Comparison of ENCODE assay signal across 8 cellular contexts in the genomic region with DNA sequence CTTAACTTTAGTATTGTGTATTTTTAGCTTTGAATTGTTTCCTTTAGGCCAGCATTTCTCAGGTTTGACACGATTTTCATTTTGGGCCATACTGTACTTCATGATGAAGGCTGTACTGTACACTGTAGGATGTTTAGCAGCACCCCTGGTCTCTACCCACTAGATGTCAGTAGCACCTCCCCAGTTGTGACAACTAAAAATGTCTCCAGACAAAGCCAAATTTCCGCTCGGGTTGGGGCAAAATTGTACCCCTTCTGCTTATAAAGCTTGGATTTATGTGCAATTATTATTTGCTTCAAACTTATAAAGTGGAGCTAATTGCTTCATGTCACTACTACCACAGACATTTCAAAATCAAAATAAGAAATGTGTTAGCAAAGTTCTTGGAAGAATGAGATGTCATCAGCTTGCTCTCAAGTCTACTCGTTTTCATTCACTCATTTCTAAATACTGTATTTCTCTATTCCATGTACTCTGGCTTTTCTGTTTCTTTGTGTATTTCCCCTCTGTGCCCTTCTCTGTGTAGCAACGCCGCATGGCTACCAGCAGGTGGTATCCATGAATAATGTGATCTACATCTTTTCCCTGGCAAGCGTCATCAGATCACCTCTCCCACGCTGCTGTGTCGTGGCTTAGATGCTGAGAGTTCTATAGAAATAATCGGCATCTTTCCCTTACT. TPM values are rescaled to one million over a fixed set of nuclear protein-coding genes. Genes with fewer than 3 reads are reported as not detected.
A peak's percentile ranks its signal among the peaks of the same experiment; 100 is the strongest.
DNase-seq lines count a peak whose midpoint lies in the region; ATAC-seq and TF ChIP-seq lines count a peak whose summit lies in the region.

No MANE protein-coding gene starts in this region.

- H3K27ac Mint-ChIP-seq in glutamatergic neuron (ENCODE audit: unreplicated experiment): peak overlapping the region; percentile 85

- H3K9me3 ChIP-seq in OCI-LY3 (ENCODE audit: insufficient read depth, low read length): no peaks in the 10 kb centered on the region

- H3K36me3 Mint-ChIP-seq in glutamatergic neuron (ENCODE audit: unreplicated experiment): peaks cover 4% of the 10 kb centered on the region

- H3K4me1 ChIP-seq in OCI-LY3 (ENCODE audit: low read length): peaks cover 8% of the 10 kb centered on the region; the same call in 1 of the 2 replicates

- ATAC-seq in HG02884 (IDR thresholded peaks at IDR 0.05; ENCODE audit: unreplicated experiment) (peak; percentile 51), GM18505 (IDR thresholded peaks at IDR 0.05; ENCODE audit: unreplicated experiment) (no peak)
- ATAC-seq in activated CD4-positive, CD25-positive, alpha-beta regulatory T cell treated with anti-CD3 and anti-CD28 coated beads, Interleukin-2, amount 50 U/mL, for 24 hours: no peak

- H4K20me1 ChIP-seq in OCI-LY3 (ENCODE audit: insufficient read depth, low read length): no peaks in the 10 kb centered on the region

- peak overlapping the region; percentile 52 for H3K9ac ChIP-seq in OCI-LY3 (ENCODE audit: low read length)

- H3K27ac ChIP-seq in OCI-LY3 (ENCODE audit: low read length): no peak overlapping the region

- H3K79me2 ChIP-seq in OCI-LY3 (ENCODE audit: low read length): no peaks in the 10 kb centered on the region

- TF ChIP-seq CTCF in OCI-LY3 (IDR thresholded peaks at IDR 0.05; ENCODE audit: low read depth, low read length) (peak; percentile 68), glutamatergic neuron (IDR thresholded peaks at IDR 0.05; ENCODE audit: partially characterized antibody, unreplicated experiment) (peak; percentile 64)

- peaks cover 4% of the 10 kb centered on the region for H3K36me3 ChIP-seq in OCI-LY3 (replicated peaks; ENCODE audit: low read depth, low read length)

- H3K4me2 ChIP-seq in OCI-LY3 (ENCODE audit: low read length): peak overlapping the region; percentile 74

- H2AFZ ChIP-seq in OCI-LY3 (ENCODE audit: low read depth, low read length): peak overlapping the region; percentile 88

- peaks cover 3% of the 10 kb centered on the region for H3K4me1 Mint-ChIP-seq in glutamatergic neuron (ENCODE audit: low read depth, unreplicated experiment)

- H3K4me3 Mint-ChIP-seq in glutamatergic neuron (ENCODE audit: unreplicated experiment): peak overlapping the region; percentile 56

- no peak for TF ChIP-seq POLR2A in GM18505 (IDR thresholded peaks at IDR 0.05; ENCODE audit: borderline replicate concordance, extremely low read depth, insufficient read depth, insufficient read length)

- 0 out of 2 replicates have a peak, but pooled peaks cover 3% of the 10 kb centered on the region for H3K27me3 ChIP-seq in OCI-LY3 (ENCODE audit: low read depth, low read length)

- no peaks in the 10 kb centered on the region for H3K9me3 Mint-ChIP-seq in glutamatergic neuron (ENCODE audit: unreplicated experiment)

- peak overlapping the region; percentile 76 for H3K4me3 ChIP-seq in OCI-LY3 (ENCODE audit: low read length)

- H3K27me3 Mint-ChIP-seq in glutamatergic neuron (ENCODE audit: unreplicated experiment): peaks cover 2% of the 10 kb centered on the region

- peak; percentile 39 for DNase-seq in COR-L47 (lab: John Stamatoyannopoulos, UW)
- DNase-seq in glutamatergic neuron: peak; percentile 31
- no peak for DNase-seq in DMS79 treated with DMSO at 0.1 percent for 48 hours (lab: John Stamatoyannopoulos, UW)
- DNase-seq in cerebellar nuclear complex (lab: John Stamatoyannopoulos, UW): no peak

RNA-seq across cellular contexts. Expression of a gene that starts 47.7 kb away (rescaled TPM):
- total RNA-seq in glutamatergic neuron (ENCODE audit: unreplicated experiment): not detected

Comparison
In these comparisons a context has a peak if more than half of its experiments do, and no peak if none do; other contexts are left out.
1. DNase-seq: peak in COR-L47 (single experiment) and glutamatergic neuron (single experiment); none in DMS79 treated with DMSO at 0.1 percent for 48 hours (single experiment) and cerebellar nuclear complex (0 of 2).